In the genomic region with DNA sequence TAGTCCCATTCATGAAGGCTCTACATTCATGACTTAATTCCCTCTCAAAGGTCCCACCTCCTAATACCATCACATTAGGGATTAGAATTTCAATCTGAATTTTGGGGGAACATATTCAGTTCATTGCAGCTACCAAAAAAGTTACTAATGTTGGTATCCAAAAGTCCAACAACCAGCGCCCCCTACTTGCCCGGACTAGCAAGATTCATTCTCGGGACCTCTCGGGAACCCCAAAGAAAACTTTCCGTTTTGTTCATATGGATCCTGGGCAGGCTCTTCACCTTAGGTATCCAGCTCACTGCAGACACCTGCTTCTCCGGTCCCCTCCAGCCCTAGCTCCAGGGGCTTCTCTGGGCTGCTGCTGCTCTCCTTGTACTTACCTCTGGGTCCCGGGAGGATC, we compare ENCODE assay signal across 8 cellular contexts. TPM values are rescaled to one million over a fixed set of nuclear protein-coding genes. Genes with fewer than 3 reads are reported as not detected.
DNase-seq lines count a peak whose midpoint lies in the region; ATAC-seq and TF ChIP-seq lines count a peak whose summit lies in the region.

No MANE protein-coding gene starts in this region.

- TF ChIP-seq EP300 in Ishikawa (IDR thresholded peaks at IDR 0.05; ENCODE audit: borderline replicate concordance), result no peak

- no peaks in the 10 kb centered on the region for H3K36me3 ChIP-seq in CD4-positive, CD25-positive, alpha-beta regulatory T cell (ENCODE audit: control insufficient read depth, insufficient read depth, low read length)
- H3K36me3 ChIP-seq in left lung, result no peaks in the 10 kb centered on the region
- H3K36me3 ChIP-seq in colonic mucosa, result no peaks in the 10 kb centered on the region

- no peaks in the 10 kb centered on the region for H3K4me1 ChIP-seq in CD4-positive, CD25-positive, alpha-beta regulatory T cell (ENCODE audit: control insufficient read depth, insufficient read depth, low read length, poor library complexity, severe bottlenecking)
- peaks cover 0 to 19% of the 10 kb centered on the region in 2 donors for H3K4me1 ChIP-seq in left lung
- H3K4me1 ChIP-seq in colonic mucosa, result no peaks in the 10 kb centered on the region

- TF ChIP-seq CTCF in left lung (IDR thresholded peaks at IDR 0.05) (peak in 1 of 2 donors; percentile 23), colonic mucosa (IDR thresholded peaks at IDR 0.05) (no peak)

- H3K9me3 Mint-ChIP-seq in CD4-positive, CD25-positive, alpha-beta regulatory T cell, result peaks cover 0 to 1% (median 0%) of the 10 kb centered on the region in 7 donors
- no peaks in the 10 kb centered on the region for H3K9me3 Mint-ChIP-seq in activated naive CD4-positive, alpha-beta T cell treated with anti-CD3 and anti-CD28 coated beads, Interleukin-2, amount 50 U/mL, for 24 hours

- DNase-seq in CD4-positive, CD25-positive, alpha-beta regulatory T cell, result peak in 1 of 3 donors; percentile 32
- DNase-seq in left lung (no peak), colonic mucosa (no peak), RKO (ENCODE audit: low spot score) (no peak)

- peaks cover 0 to 6% (median 0%) of the 10 kb centered on the region in 4 donors for H3K4me1 Mint-ChIP-seq in CD4-positive, CD25-positive, alpha-beta regulatory T cell
- peaks cover 17% of the 10 kb centered on the region for H3K4me1 Mint-ChIP-seq in activated naive CD4-positive, alpha-beta T cell treated with anti-CD3 and anti-CD28 coated beads, Interleukin-2, amount 50 U/mL, for 24 hours

- peak; percentile 43 for TF ChIP-seq RAD21 in Ishikawa (IDR thresholded peaks at IDR 0.05; ENCODE audit: low read depth)

- intact Hi-C loops in left lung (cut with DNase I) (no loop called here), colonic mucosa (cut with DNase I) (loop anchor here (2.0 kb wide), 2 partner anchors 218 to 246 kb away; no protein-coding TSS in a partner anchor)

- no peaks in the 10 kb centered on the region for H3K9me3 ChIP-seq in CD4-positive, CD25-positive, alpha-beta regulatory T cell (ENCODE audit: control insufficient read depth in 2 of 2, low read length in 2 of 2)
- H3K9me3 ChIP-seq in left lung, result no peaks in the 10 kb centered on the region
- H3K9me3 ChIP-seq in colonic mucosa, result no peaks in the 10 kb centered on the region

- peak overlapping the region in 2 of 3 donors; percentile 53 to 58 for H3K27ac Mint-ChIP-seq in CD4-positive, CD25-positive, alpha-beta regulatory T cell
- H3K27ac Mint-ChIP-seq in activated naive CD4-positive, alpha-beta T cell treated with anti-CD3 and anti-CD28 coated beads, Interleukin-2, amount 50 U/mL, for 24 hours, result peak overlapping the region; percentile 70

- no peaks in the 10 kb centered on the region for H3K27me3 ChIP-seq in CD4-positive, CD25-positive, alpha-beta regulatory T cell (ENCODE audit: control insufficient read depth, insufficient read depth, low read length)
- H3K27me3 ChIP-seq in left lung (peaks cover 0 to 4% of the 10 kb centered on the region in 2 donors), colonic mucosa (no peaks in the 10 kb centered on the region)

- H3K4me3 ChIP-seq in CD4-positive, CD25-positive, alpha-beta regulatory T cell (ENCODE audit: low read depth, low read length), result no peak overlapping the region
- no peak overlapping the region for H3K4me3 ChIP-seq in left lung
- no peak overlapping the region for H3K4me3 ChIP-seq in colonic mucosa

- no peaks in the 10 kb centered on the region for H3K36me3 Mint-ChIP-seq in CD4-positive, CD25-positive, alpha-beta regulatory T cell
- H3K36me3 Mint-ChIP-seq in activated naive CD4-positive, alpha-beta T cell treated with anti-CD3 and anti-CD28 coated beads, Interleukin-2, amount 50 U/mL, for 24 hours, result no peaks in the 10 kb centered on the region

- ATAC-seq in CD4-positive, CD25-positive, alpha-beta regulatory T cell (ENCODE audit: low read depth in 2 of 2), result no peak
- peak; percentile 34 for ATAC-seq in left lung
- ATAC-seq in HG03442 (IDR thresholded peaks at IDR 0.05; ENCODE audit: unreplicated experiment), result no peak
- ATAC-seq in GM21381 (IDR thresholded peaks at IDR 0.05; ENCODE audit: unreplicated experiment), result no peak

- no peak overlapping the region for H3K9ac ChIP-seq in colonic mucosa (ENCODE audit: low read depth in 2 of 2, low read length in 2 of 2)

- no peaks in the 10 kb centered on the region for H3K27me3 Mint-ChIP-seq in CD4-positive, CD25-positive, alpha-beta regulatory T cell
- no peaks in the 10 kb centered on the region for H3K27me3 Mint-ChIP-seq in activated naive CD4-positive, alpha-beta T cell treated with anti-CD3 and anti-CD28 coated beads, Interleukin-2, amount 50 U/mL, for 24 hours

- H3K4me3 Mint-ChIP-seq in CD4-positive, CD25-positive, alpha-beta regulatory T cell, result peak overlapping the region in 1 of 4 donors; percentile 35
- no peak overlapping the region for H3K4me3 Mint-ChIP-seq in activated naive CD4-positive, alpha-beta T cell treated with anti-CD3 and anti-CD28 coated beads, Interleukin-2, amount 50 U/mL, for 24 hours

- H3K27ac ChIP-seq in CD4-positive, CD25-positive, alpha-beta regulatory T cell (ENCODE audit: insufficient read depth, low read length, poor library complexity, severe bottlenecking), result no peak overlapping the region
- H3K27ac ChIP-seq in left lung (no peak overlapping the region), colonic mucosa (no peak overlapping the region)

TF ChIP-seq in Ishikawa, 13 proteins besides CTCF, POLR2A, EP300 and RAD21:
- TF ChIP-seq CEBPB (IDR thresholded peaks at IDR 0.05) (no peak), TEAD4 (IDR thresholded peaks at IDR 0.05) (no peak), ZBTB7A (IDR thresholded peaks at IDR 0.05; ENCODE audit: low read depth) (no peak), YY1 (IDR thresholded peaks at IDR 0.05; ENCODE audit: low read depth) (no peak), EGR1 (IDR thresholded peaks at IDR 0.05) (no peak), TAF1 (IDR thresholded peaks at IDR 0.05; ENCODE audit: low read depth) (no peak)
- TF ChIP-seq, protein P1, sequence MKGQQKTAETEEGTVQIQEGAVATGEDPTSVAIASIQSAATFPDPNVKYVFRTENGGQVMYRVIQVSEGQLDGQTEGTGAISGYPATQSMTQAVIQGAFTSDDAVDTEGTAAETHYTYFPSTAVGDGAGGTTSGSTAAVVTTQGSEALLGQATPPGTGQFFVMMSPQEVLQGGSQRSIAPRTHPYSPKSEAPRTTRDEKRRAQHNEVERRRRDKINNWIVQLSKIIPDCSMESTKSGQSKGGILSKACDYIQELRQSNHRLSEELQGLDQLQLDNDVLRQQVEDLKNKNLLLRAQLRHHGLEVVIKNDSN (IDR thresholded peaks at IDR 0.05), result no peak
- TF ChIP-seq, protein P2, sequence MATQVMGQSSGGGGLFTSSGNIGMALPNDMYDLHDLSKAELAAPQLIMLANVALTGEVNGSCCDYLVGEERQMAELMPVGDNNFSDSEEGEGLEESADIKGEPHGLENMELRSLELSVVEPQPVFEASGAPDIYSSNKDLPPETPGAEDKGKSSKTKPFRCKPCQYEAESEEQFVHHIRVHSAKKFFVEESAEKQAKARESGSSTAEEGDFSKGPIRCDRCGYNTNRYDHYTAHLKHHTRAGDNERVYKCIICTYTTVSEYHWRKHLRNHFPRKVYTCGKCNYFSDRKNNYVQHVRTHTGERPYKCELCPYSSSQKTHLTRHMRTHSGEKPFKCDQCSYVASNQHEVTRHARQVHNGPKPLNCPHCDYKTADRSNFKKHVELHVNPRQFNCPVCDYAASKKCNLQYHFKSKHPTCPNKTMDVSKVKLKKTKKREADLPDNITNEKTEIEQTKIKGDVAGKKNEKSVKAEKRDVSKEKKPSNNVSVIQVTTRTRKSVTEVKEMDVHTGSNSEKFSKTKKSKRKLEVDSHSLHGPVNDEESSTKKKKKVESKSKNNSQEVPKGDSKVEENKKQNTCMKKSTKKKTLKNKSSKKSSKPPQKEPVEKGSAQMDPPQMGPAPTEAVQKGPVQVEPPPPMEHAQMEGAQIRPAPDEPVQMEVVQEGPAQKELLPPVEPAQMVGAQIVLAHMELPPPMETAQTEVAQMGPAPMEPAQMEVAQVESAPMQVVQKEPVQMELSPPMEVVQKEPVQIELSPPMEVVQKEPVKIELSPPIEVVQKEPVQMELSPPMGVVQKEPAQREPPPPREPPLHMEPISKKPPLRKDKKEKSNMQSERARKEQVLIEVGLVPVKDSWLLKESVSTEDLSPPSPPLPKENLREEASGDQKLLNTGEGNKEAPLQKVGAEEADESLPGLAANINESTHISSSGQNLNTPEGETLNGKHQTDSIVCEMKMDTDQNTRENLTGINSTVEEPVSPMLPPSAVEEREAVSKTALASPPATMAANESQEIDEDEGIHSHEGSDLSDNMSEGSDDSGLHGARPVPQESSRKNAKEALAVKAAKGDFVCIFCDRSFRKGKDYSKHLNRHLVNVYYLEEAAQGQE (IDR thresholded peaks at IDR 0.05; ENCODE audit: low read depth), result no peak
- TF ChIP-seq, protein P3, sequence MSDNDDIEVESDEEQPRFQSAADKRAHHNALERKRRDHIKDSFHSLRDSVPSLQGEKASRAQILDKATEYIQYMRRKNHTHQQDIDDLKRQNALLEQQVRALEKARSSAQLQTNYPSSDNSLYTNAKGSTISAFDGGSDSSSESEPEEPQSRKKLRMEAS (IDR thresholded peaks at IDR 0.05), result no peak

RNA-seq across cellular contexts. Expression of a gene that starts 8.9 kb away (rescaled TPM):
- total RNA-seq in CD4-positive, CD25-positive, alpha-beta regulatory T cell, result 46.4 TPM
- 10 to 100 TPM in 3 of 4 donors, 1 to 10 TPM in 1; 5.1 to 14.7 (median 12.6) TPM for polyA plus RNA-seq in CD4-positive, CD25-positive, alpha-beta regulatory T cell
- total RNA-seq in left lung (10 to 100 TPM; 34.6 to 39.2 TPM), colonic mucosa (10 to 100 TPM in 1 of 2 donors, 1 to 10 TPM in 1; 4.6 to 12.7 TPM)

RNA-seq across cellular contexts. Expression of a gene that starts 19.8 kb away (rescaled TPM):
- total RNA-seq in CD4-positive, CD25-positive, alpha-beta regulatory T cell, result 22.5 TPM
- polyA plus RNA-seq in CD4-positive, CD25-positive, alpha-beta regulatory T cell, result 100 to 1,000 TPM in 3 of 4 donors, 10 to 100 TPM in 1; 97.1 to 140 (median 133) TPM
- total RNA-seq in left lung (100 to 1,000 TPM; 122 to 123 TPM), colonic mucosa (100 to 1,000 TPM; 147 to 156 TPM)

RNA-seq across cellular contexts. Expression of a gene that starts 32.9 kb away (rescaled TPM):
- 10.7 TPM for total RNA-seq in CD4-positive, CD25-positive, alpha-beta regulatory T cell
- 10 to 100 TPM; 10.7 to 23.7 (median 16.5) TPM for polyA plus RNA-seq in CD4-positive, CD25-positive, alpha-beta regulatory T cell
- total RNA-seq in left lung (10 to 100 TPM; 13.2 to 23.1 TPM), colonic mucosa (10 to 100 TPM; 29.4 to 37.2 TPM)
